In genomic region chr11:74018331-74019005, GRCh38 we compare ENCODE assay signal across 10 cellular contexts. TPM values are rescaled to one million over a fixed set of nuclear protein-coding genes. Genes with fewer than 3 reads are reported as not detected.
DNase-seq lines count a peak whose midpoint lies in the region; ATAC-seq, FAIRE-seq and TF ChIP-seq lines count a peak whose summit lies in the region.
"Had no signal": no experiment of that assay in that cellular context is flagged by ENCODE, and none has a peak within 500 bp of the region (broad histone marks: within the 10 kb centered on the region; RNA-seq: fewer than 3 reads in every experiment).

No MANE protein-coding gene starts in this region.

- H3K4me3 ChIP-seq in PC-9 (no peak overlapping the region), fibroblast of the aortic adventitia (ENCODE audit: low read depth, low read length) (no peak overlapping the region), pancreas (no peak overlapping the region)

- no peaks in the 10 kb centered on the region for H3K9me3 ChIP-seq in PC-9 (ENCODE audit: insufficient read depth, low read depth)
- no peaks in the 10 kb centered on the region for H3K9me3 ChIP-seq in pancreas

- POLR2A ChIA-PET in PC-9 (lab: Charles Lee; ENCODE audit: unreplicated experiment), result interaction anchor here (0.5 to 0.6 kb wide), 3 partner anchors 16 to 257 kb away, joined by 4 to 7 read pairs (median 6); partner anchors contain the start of gene RAB6A

- peak; percentile 88 for DNase-seq in CD14-positive monocyte (ENCODE audit: low spot score)
- DNase-seq in PC-9, result peak; percentile 87 to 98
- peak; percentile 91 for DNase-seq in fibroblast of the aortic adventitia (ENCODE audit: low read depth)
- DNase-seq in pancreas, result peak; percentile 79 to 94 (median 92)
- DNase-seq in SHP77 (lab: John Stamatoyannopoulos, UW), result no peak
- DNase-seq: NCI-H524 had no signal

- H3K9me3 Mint-ChIP-seq in CD14-positive monocyte, result peaks cover 0 to 4% (median 0%) of the 10 kb centered on the region in 7 donors

- H2AFZ ChIP-seq in PC-9, result no peak overlapping the region

- H3K36me3 Mint-ChIP-seq in CD14-positive monocyte, result peaks cover 26 to 29% of the 10 kb centered on the region in 2 donors

- no TSS peak for BruUV-seq in PC-9 (replicated peaks; lab: Mats Ljungman, UMichigan)

- TF ChIP-seq CTCF in CD14-positive monocyte (IDR thresholded peaks at IDR 0.05) (no peak), PC-9 (conservative IDR thresholded peaks at IDR 0.05) (no peak), fibroblast of the aortic adventitia (IDR thresholded peaks at IDR 0.05; ENCODE audit: insufficient read depth, low read length) (no peak), pancreas (IDR thresholded peaks at IDR 0.05) (no peak)

- H3K4me2 ChIP-seq in PC-9, result peak overlapping the region; percentile 57

- no peaks in the 10 kb centered on the region for H3K79me2 ChIP-seq in PC-9 (ENCODE audit: low read depth)

- no peak for FAIRE-seq in pancreas (lab: Jason Lieb, UNC)
- FAIRE-seq: endometrium had no signal

- H3K27ac ChIP-seq in PC-9 (peak overlapping the region; percentile 79), pancreas (peak overlapping the region; percentile 73 to 92 (median 83))

- H3K4me1 Mint-ChIP-seq in CD14-positive monocyte, result peaks cover 13% of the 10 kb centered on the region

- intact Hi-C loops in CD14-positive monocyte (cut with micrococcal nuclease) (no loop called here), PC-9 (cut with micrococcal nuclease; ENCODE audit: unreplicated experiment) (no loop called here), pancreas (cut with DNase I) (no loop called here)

- H3K36me3 ChIP-seq in PC-9 (ENCODE audit: low read depth) (0 out of 2 replicates have a peak, but pooled peaks cover 15% of the 10 kb centered on the region), pancreas (no peaks in the 10 kb centered on the region)

- H3K27me3 Mint-ChIP-seq in CD14-positive monocyte (ENCODE audit: low read depth in 3 of 3), result no peaks in the 10 kb centered on the region

- CTCF ChIA-PET in PC-9 (lab: Charles Lee), result interaction anchor here (0.6 kb wide), 1 partner anchor 284 kb away, joined by 7 read pairs; no protein-coding TSS in a partner anchor

- no peaks in the 10 kb centered on the region for H4K20me1 ChIP-seq in PC-9 (ENCODE audit: insufficient read depth)

- peaks cover 20% of the 10 kb centered on the region; the same call in 1 of the 2 replicates for H3F3A ChIP-seq in PC-9 (ENCODE audit: insufficient read depth, low read depth)

- no peaks in the 10 kb centered on the region for H3K27me3 ChIP-seq in PC-9 (ENCODE audit: insufficient read depth, low read depth)
- no peaks in the 10 kb centered on the region for H3K27me3 ChIP-seq in pancreas

- WGBS in pancreas, 2 donors, result 38 to 42% methylated on average over 9 of the region's 9 CpGs

- peak; percentile 93 to 96 (median 96) for ATAC-seq in pancreas
- ATAC-seq in GM18520 (IDR thresholded peaks at IDR 0.05; ENCODE audit: unreplicated experiment), result no peak
- no peak for ATAC-seq in HG02970 (IDR thresholded peaks at IDR 0.05; ENCODE audit: low FRiP score, unreplicated experiment)
- no peak for ATAC-seq in HG03097 (IDR thresholded peaks at IDR 0.05; ENCODE audit: low FRiP score, unreplicated experiment)

- H3K4me1 ChIP-seq in PC-9 (replicated peaks; ENCODE audit: insufficient read depth) (peaks cover 31% of the 10 kb centered on the region), pancreas (peaks cover 11 to 21% (median 20%) of the 10 kb centered on the region in 3 donors)

- H3K27ac Mint-ChIP-seq in CD14-positive monocyte, result no peak overlapping the region

- H3K9me2 ChIP-seq in PC-9 (ENCODE audit: insufficient read depth), result no peaks in the 10 kb centered on the region

- peak overlapping the region; percentile 61 to 73 for H3K4me3 Mint-ChIP-seq in CD14-positive monocyte

RNA-seq across cellular contexts. Expression of gene UCP3, which starts 9.6 kb away (rescaled TPM):
- polyA plus RNA-seq in CD14-positive monocyte (not detected), pancreas (1 to 10 TPM; 2.0 TPM)
- total RNA-seq in PC-9 (2021) (2.0 and 2.4 TPM in 2 replicates), fibroblast of the aortic adventitia (ENCODE audit: low replicate concordance) (0.54 TPM in 1 of 2 replicates, not detected in the other), pancreas (1 to 10 TPM in 1 of 6 donors, under 1 TPM in 5; 0.32 to 1.5 (median 0.67) TPM)

RNA-seq across cellular contexts. Expression of gene UCP2, which starts 35.8 kb away (rescaled TPM):
- polyA plus RNA-seq in CD14-positive monocyte (100 to 1,000 TPM; 649 to 665 TPM), pancreas (10 to 100 TPM in 1 of 2 donors, 1 to 10 TPM in 1; 10.0 to 16.1 TPM)
- total RNA-seq in PC-9 (2021) (27.2 and 36.8 TPM in 2 replicates), fibroblast of the aortic adventitia (ENCODE audit: low replicate concordance) (1.5 TPM in 1 of 2 replicates, not detected in the other), pancreas (10 to 100 TPM in 4 of 6 donors, 1 to 10 TPM in 2; 4.6 to 19.4 (median 12.7) TPM)

Comparison
In these comparisons a context has a peak if more than half of its experiments do, and no peak if none do; other contexts are left out.
1. DNase-seq: peak in CD14-positive monocyte (single experiment), PC-9 (2 of 2), fibroblast of the aortic adventitia (single experiment) and pancreas (6 of 6); none in SHP77 (0 of 2).
2. ATAC-seq: peak in pancreas (4 of 4); none in GM18520 (single experiment), HG02970 (single experiment) and HG03097 (single experiment).